ENCODE assay signal across 20 cellular contexts in the genomic region with DNA sequence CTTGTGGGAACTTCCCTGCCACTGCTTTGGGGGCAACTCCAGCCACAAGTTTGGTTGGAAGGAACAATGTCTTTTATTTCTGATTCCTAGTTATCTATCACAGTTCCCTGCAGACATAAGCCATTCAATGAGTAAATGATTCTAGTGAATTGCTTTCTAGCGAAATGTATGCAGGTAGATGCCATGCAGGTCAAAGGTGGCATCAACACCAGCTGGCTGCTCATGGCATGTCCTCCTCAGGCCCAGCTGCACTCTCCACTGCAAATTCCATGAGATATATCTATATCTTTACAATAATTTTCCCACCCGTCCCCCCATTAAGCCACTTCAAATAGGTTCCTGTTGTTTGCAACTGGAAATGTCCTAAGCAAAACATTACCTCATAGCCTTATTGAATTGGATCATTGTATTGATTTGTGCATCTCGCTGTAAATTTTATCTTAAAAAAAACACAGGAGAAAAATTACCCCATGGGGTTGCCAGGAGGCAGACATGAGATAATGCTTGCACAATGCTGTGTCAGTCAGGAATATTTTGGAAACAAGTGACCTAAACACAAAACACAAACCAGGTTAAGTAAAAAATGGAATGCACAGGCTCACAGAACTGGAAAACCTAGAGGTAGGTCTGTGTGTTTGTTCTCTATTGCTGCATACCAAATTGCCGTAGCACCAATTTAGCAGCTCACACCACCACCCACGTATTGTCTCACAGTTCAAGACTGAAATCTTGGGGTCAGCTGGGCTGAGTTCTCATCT. TPM values are rescaled to one million over a fixed set of nuclear protein-coding genes. Genes with fewer than 3 reads are reported as not detected.
A peak's percentile ranks its signal among the peaks of the same experiment; 100 is the strongest.
DNase-seq lines count a peak whose midpoint lies in the region; TF ChIP-seq lines count a peak whose summit lies in the region.
"Had no signal": no experiment of that assay in that cellular context is flagged by ENCODE, and none has a peak within 500 bp of the region (broad histone marks: within the 10 kb centered on the region; RNA-seq: fewer than 3 reads in every experiment).

No MANE protein-coding gene starts in this region.

- no peaks in the 10 kb centered on the region for H4K20me1 ChIP-seq in GM23248 (ENCODE audit: insufficient read depth)

- H3K27me3 ChIP-seq in GM23248 (replicated peaks; ENCODE audit: insufficient read depth) (no peaks in the 10 kb centered on the region), ascending aorta (no peaks in the 10 kb centered on the region), skeletal muscle satellite cell (ENCODE audit: control insufficient read depth, insufficient read depth, low read length) (no peaks in the 10 kb centered on the region)
- H3K27me3 ChIP-seq: left lung had no signal

- POLR2A ChIA-PET in RWPE1 (lab: Yijun Ruan, JAX; ENCODE audit: low non-redundant PET), result no interaction called here

- intact Hi-C loops in ascending aorta (cut with DNase I), result no loop called here

- H3K27ac ChIP-seq in GM23248 (peak overlapping the region; percentile 43), ascending aorta (peak overlapping the region; percentile 75 to 86), RWPE1 (no peak overlapping the region)
- H3K27ac ChIP-seq: left lung had no signal

- H3K4me3 ChIP-seq in GM23248, result no peak overlapping the region
- H3K4me3 ChIP-seq in ascending aorta, result no peak overlapping the region
- H3K4me3 ChIP-seq in fibroblast of the aortic adventitia (ENCODE audit: low read depth, low read length), result no peak overlapping the region
- no peak overlapping the region for H3K4me3 ChIP-seq in skeletal muscle satellite cell (ENCODE audit: low read length)
- H3K4me3 ChIP-seq: left lung had no signal

- peaks cover 48% of the 10 kb centered on the region for H3F3A ChIP-seq in GM23248 (ENCODE audit: insufficient read depth)

- TF ChIP-seq CTCF in ascending aorta (IDR thresholded peaks at IDR 0.05) (no peak), fibroblast of the aortic adventitia (IDR thresholded peaks at IDR 0.05; ENCODE audit: insufficient read depth, low read length) (no peak), RWPE1 (conservative IDR thresholded peaks at IDR 0.05; ENCODE audit: low read depth) (no peak)

- H3K9ac ChIP-seq in GM23248 (no peak overlapping the region), skeletal muscle satellite cell (ENCODE audit: low read depth, low read length) (no peak overlapping the region)
- H3K9ac ChIP-seq: SK-N-SH had no signal

- H3K9me3 ChIP-seq in GM23248 (ENCODE audit: low read depth), result no peaks in the 10 kb centered on the region
- peaks cover 4 to 13% of the 10 kb centered on the region in 2 donors for H3K9me3 ChIP-seq in ascending aorta
- peaks cover 6% of the 10 kb centered on the region for H3K9me3 ChIP-seq in skeletal muscle satellite cell (replicated peaks; ENCODE audit: low read length)
- H3K9me3 ChIP-seq: SK-N-SH had no signal

- no peaks in the 10 kb centered on the region for H3K9me2 ChIP-seq in GM23248 (ENCODE audit: insufficient read depth)
- H3K9me2 ChIP-seq: SK-N-SH had no signal

- H3K4me2 ChIP-seq in GM23248 (ENCODE audit: unreplicated experiment) (no peak overlapping the region), skeletal muscle satellite cell (ENCODE audit: low read length) (peak overlapping the region; percentile 36)
- H3K4me2 ChIP-seq: SK-N-SH had no signal

- DNase-seq in GM23248, result no peak
- DNase-seq in ascending aorta (ENCODE audit: low spot score in 2 of 2), result no peak
- peak; percentile 73 for DNase-seq in fibroblast of the aortic adventitia (ENCODE audit: low read depth)
- DNase-seq in NCI-H774 (lab: John Stamatoyannopoulos, UW), result no peak
- DNase-seq in ACHN, result no peak
- no peak for DNase-seq in activated CD4-positive, alpha-beta T cell treated with anti-CD3 and anti-CD28 coated beads for 4 hours
- DNase-seq in RWPE1 (ENCODE audit: low spot score), result no peak
- DNase-seq: activated CD4-positive, alpha-beta T cell treated with anti-CD3 and anti-CD28 coated beads, Interleukin-2, amount 10 ng/mL, durations not matched to agents 24 days and 14 days; activated naive CD4-positive, alpha-beta T cell treated with anti-CD3 and anti-CD28 coated beads for 36 hours; GF-D8; H7; NCI-H2029 treated with DMSO at 0.1 percent for 48 hours; NCI-H524; posterior cingulate gyrus; SK-N-SH; stimulated activated CD4-positive, alpha-beta T cell treated with anti-CD3 and anti-CD28 coated beads, Interleukin-15, amount 100 ng/mL, for 24 hours; stimulated activated naive CD8-positive, alpha-beta T cell treated with anti-CD3 and anti-CD28 coated beads, Interleukin-15, amount 100 ng/mL, for 72 hours; T1000 had no signal

- in situ Hi-C loops in GM23248 (cut with MboI), result no loop called here
- in situ Hi-C loops in ACHN (cut with HindIII; ENCODE audit: low pct_ligation_motif_present, low pct_unique_long_range_greater_than_20kb, low sequenced_read_pairs), result no loop called here

- H3K36me3 ChIP-seq in GM23248 (ENCODE audit: low read depth) (no peaks in the 10 kb centered on the region), ascending aorta (no peaks in the 10 kb centered on the region), skeletal muscle satellite cell (ENCODE audit: insufficient read depth, low read length) (no peaks in the 10 kb centered on the region)
- H3K36me3 ChIP-seq: left lung had no signal

- CTCF ChIA-PET in RWPE1 (lab: Yijun Ruan, JAX), result no interaction called here

- WGBS in GM23248 (ENCODE audit: low coverage in 1 of 2, low lambda C conversion rate in 2 of 2, missing lambda C conversion rate in 2 of 2), 2 experiments, result 81 to 83% methylated on average over 5 of the region's 5 CpGs

- H3K79me2 ChIP-seq in GM23248 (ENCODE audit: insufficient read depth), result no peaks in the 10 kb centered on the region

- H2AFZ ChIP-seq in GM23248, result no peak overlapping the region

- peaks cover 45% of the 10 kb centered on the region for H3K4me1 ChIP-seq in GM23248 (ENCODE audit: insufficient read depth)
- H3K4me1 ChIP-seq in ascending aorta, result peaks cover 15 to 39% of the 10 kb centered on the region in 2 donors
- H3K4me1 ChIP-seq in skeletal muscle satellite cell (ENCODE audit: control insufficient read depth, insufficient read depth, low read length), result peaks cover 35% of the 10 kb centered on the region

RNA-seq across cellular contexts. Expression of a gene that starts 32.8 kb away (rescaled TPM):
- total RNA-seq in GM23248 (2014; rRNA removed; shearing (Covaris generic)), result 464 and 477 TPM in 2 replicates
- 255 and 258 TPM in 2 replicates for polyA plus RNA-seq in GM23248 (2016; fragmentation: Nextera tagmentation; extraction: Ambion mirVana)
- total RNA-seq in ascending aorta (67.4 TPM), fibroblast of the aortic adventitia (ENCODE audit: low replicate concordance) (350 and 651 TPM in 2 replicates)
- total RNA-seq in skeletal muscle satellite cell (2012; rRNA removed), result 136 and 247 TPM in 2 replicates

RNA-seq across cellular contexts. Expression of a gene that starts 44.8 kb away (rescaled TPM):
- total RNA-seq in GM23248 (2014; rRNA removed; shearing (Covaris generic)), result 31.5 and 42.2 TPM in 2 replicates
- polyA plus RNA-seq in GM23248 (2016; fragmentation: Nextera tagmentation; extraction: Ambion mirVana), result 35.0 and 37.1 TPM in 2 replicates
- 62.8 TPM for total RNA-seq in ascending aorta
- total RNA-seq in fibroblast of the aortic adventitia (ENCODE audit: low replicate concordance), result 20.2 and 43.7 TPM in 2 replicates
- total RNA-seq in skeletal muscle satellite cell (2012; rRNA removed), result 7.9 and 9.9 TPM in 2 replicates
